Comparison of ENCODE assay signal across 8 cellular contexts in the genomic region with DNA sequence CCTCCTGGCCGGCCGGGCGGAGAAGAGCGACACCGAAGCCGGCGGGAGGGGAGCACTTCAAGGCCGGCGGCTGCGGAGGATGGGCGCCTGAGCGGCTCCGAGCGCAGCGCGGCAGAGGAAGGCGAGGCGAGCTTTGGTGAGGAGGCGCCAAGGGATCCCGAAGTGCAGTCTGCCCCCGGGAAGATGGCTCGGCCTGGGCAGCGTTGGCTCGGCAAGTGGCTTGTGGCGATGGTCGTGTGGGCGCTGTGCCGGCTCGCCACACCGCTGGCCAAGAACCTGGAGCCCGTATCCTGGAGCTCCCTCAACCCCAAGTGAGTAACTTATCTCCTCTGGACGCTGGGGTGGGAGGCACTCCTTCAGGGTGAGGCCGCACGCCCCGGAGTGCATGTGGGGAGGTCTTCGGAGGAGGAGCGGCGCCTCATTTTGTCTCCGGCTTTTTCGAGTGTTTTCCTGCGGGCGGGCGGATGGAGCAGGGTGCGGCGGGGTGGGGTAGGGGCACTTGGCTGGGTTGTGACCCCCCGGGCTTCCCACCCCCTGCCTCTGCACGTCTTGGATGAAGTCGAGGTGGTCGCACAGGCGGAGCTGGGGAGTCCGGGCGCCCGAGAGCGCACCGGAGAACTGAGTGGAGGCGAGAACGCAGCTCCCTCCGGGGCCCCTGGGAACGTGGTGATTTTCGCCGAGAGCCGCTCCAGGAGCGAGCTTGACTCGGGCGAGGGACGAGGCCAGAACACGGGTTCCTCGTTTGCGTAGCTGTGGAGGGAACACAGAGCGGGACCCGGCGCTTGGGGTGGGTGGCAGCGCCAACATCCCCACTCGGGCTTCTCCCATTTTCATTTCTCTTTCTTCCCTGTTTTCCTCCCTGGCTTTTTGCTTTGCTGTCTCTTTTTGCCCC. TPM values are rescaled to one million over a fixed set of nuclear protein-coding genes. Genes with fewer than 3 reads are reported as not detected.
DNase-seq lines count a peak whose midpoint lies in the region; TF ChIP-seq lines count a peak whose summit lies in the region.

No MANE protein-coding gene starts in this region.

- TF ChIP-seq CTCF in astrocyte of the spinal cord (IDR thresholded peaks at IDR 0.05; ENCODE audit: low read depth, low read length): no peak

- peaks cover 17 to 33% (median 17%) of the 10 kb centered on the region in 3 donors for H3K4me1 Mint-ChIP-seq in CD8-positive, alpha-beta memory T cell
- H3K4me1 Mint-ChIP-seq in immature natural killer cell: peaks cover 26 to 30% of the 10 kb centered on the region in 2 donors

- no peaks in the 10 kb centered on the region for H3K36me3 ChIP-seq in CD8-positive, alpha-beta memory T cell (ENCODE audit: insufficient read depth, low read length)

- peaks cover 0 to 4% (median 0%) of the 10 kb centered on the region in 3 donors for H3K36me3 Mint-ChIP-seq in CD8-positive, alpha-beta memory T cell
- H3K36me3 Mint-ChIP-seq in immature natural killer cell: no peaks in the 10 kb centered on the region

- H3K9me3 Mint-ChIP-seq in CD8-positive, alpha-beta memory T cell: no peaks in the 10 kb centered on the region
- no peaks in the 10 kb centered on the region for H3K9me3 Mint-ChIP-seq in immature natural killer cell

- no peaks in the 10 kb centered on the region for H3K9me3 ChIP-seq in CD8-positive, alpha-beta memory T cell (ENCODE audit: low read length)

- in situ Hi-C loops in astrocyte of the spinal cord (cut with HindIII; ENCODE audit: low sequenced_read_pairs): no loop called here

- peak overlapping the region in 1 of 8 donors; percentile 89 for H3K27ac Mint-ChIP-seq in CD8-positive, alpha-beta memory T cell
- H3K27ac Mint-ChIP-seq in immature natural killer cell: no peak overlapping the region

- peak overlapping the region; percentile 76 for H3K4me3 ChIP-seq in CD8-positive, alpha-beta memory T cell (ENCODE audit: low read length)
- H3K4me3 ChIP-seq in astrocyte of the spinal cord (ENCODE audit: low read depth, low read length): peak overlapping the region; percentile 64

- no peak overlapping the region for H3K27ac ChIP-seq in CD8-positive, alpha-beta memory T cell (ENCODE audit: low read depth, low read length)

- peak in 1 of 5 donors; percentile 16 for DNase-seq in CD8-positive, alpha-beta memory T cell
- DNase-seq in M059J (ENCODE audit: low read depth): peak; percentile 52
- DNase-seq in astrocyte of the spinal cord (ENCODE audit: low read depth, low spot score): peak; percentile 29
- DNase-seq in immature natural killer cell: peak in 2 of 3 donors; percentile 16 to 22
- peak; percentile 15 for DNase-seq in stimulated activated CD4-positive, alpha-beta T cell treated with anti-CD3 and anti-CD28 coated beads, Interleukin-4, amount 100 ng/mL, for 1 hour
- DNase-seq in NCI-H2029 treated with DMSO at 0.1 percent for 48 hours (lab: John Stamatoyannopoulos, UW): no peak
- DNase-seq in putamen (ENCODE audit: low spot score): no peak
- DNase-seq in NK-92 treated with Interleukin-12 subunit alpha and Interleukin-12 subunit beta, amount 100 ng/mL, for 24 hours (lab: John Stamatoyannopoulos, UW): no peak

- H3K27me3 ChIP-seq in CD8-positive, alpha-beta memory T cell (ENCODE audit: insufficient read depth, low read length, poor library complexity, severe bottlenecking): no peaks in the 10 kb centered on the region

- peak overlapping the region; percentile 76 to 95 (median 86) for H3K4me3 Mint-ChIP-seq in CD8-positive, alpha-beta memory T cell
- H3K4me3 Mint-ChIP-seq in immature natural killer cell: peak overlapping the region; percentile 68 to 94 (median 74)

- CTCF ChIA-PET in CD8-positive, alpha-beta memory T cell (lab: Charles Lee): interaction anchor here (1.2 to 5.2 kb wide), 7 partner anchors 14 to 455 kb away, joined by 3 to 73 read pairs (median 5); a partner anchor contains a TSS

- H3K4me1 ChIP-seq in CD8-positive, alpha-beta memory T cell (ENCODE audit: insufficient read depth, low read length): peaks cover 6% of the 10 kb centered on the region

- POLR2A ChIA-PET in CD8-positive, alpha-beta memory T cell (lab: Charles Lee): no interaction called here

- H3K27me3 Mint-ChIP-seq in CD8-positive, alpha-beta memory T cell: peaks cover 0 to 4% of the 10 kb centered on the region in 2 donors
- peaks cover 2 to 17% (median 13%) of the 10 kb centered on the region in 3 donors for H3K27me3 Mint-ChIP-seq in immature natural killer cell (ENCODE audit: low read depth in 3 of 3)

RNA-seq across cellular contexts. Expression of a gene that starts 1.0 kb away (rescaled TPM):
- total RNA-seq in CD8-positive, alpha-beta memory T cell: 1 to 10 TPM; 7.2 to 7.7 TPM
- polyA plus RNA-seq in CD8-positive, alpha-beta memory T cell: 4.8 TPM
- 11.2 and 15.3 TPM in 2 replicates for total RNA-seq in M059J (2014; rRNA removed; shearing (Covaris generic))
- 1 to 10 TPM; 3.9 to 5.6 (median 3.9) TPM for polyA plus RNA-seq in immature natural killer cell

Comparison
In these comparisons a context has a peak if more than half of its experiments do, and no peak if none do; other contexts are left out.
1. DNase-seq: peak in M059J (single experiment), astrocyte of the spinal cord (single experiment), immature natural killer cell (2 of 3) and stimulated activated CD4-positive, alpha-beta T cell treated with anti-CD3 and anti-CD28 coated beads, Interleukin-4, amount 100 ng/mL, for 1 hour (single experiment); none in NCI-H2029 treated with DMSO at 0.1 percent for 48 hours (single experiment), putamen (single experiment) and NK-92 treated with Interleukin-12 subunit alpha and Interleukin-12 subunit beta, amount 100 ng/mL, for 24 hours (single experiment).